1 cellular context compared by ENCODE assay signal in the genomic region with DNA sequence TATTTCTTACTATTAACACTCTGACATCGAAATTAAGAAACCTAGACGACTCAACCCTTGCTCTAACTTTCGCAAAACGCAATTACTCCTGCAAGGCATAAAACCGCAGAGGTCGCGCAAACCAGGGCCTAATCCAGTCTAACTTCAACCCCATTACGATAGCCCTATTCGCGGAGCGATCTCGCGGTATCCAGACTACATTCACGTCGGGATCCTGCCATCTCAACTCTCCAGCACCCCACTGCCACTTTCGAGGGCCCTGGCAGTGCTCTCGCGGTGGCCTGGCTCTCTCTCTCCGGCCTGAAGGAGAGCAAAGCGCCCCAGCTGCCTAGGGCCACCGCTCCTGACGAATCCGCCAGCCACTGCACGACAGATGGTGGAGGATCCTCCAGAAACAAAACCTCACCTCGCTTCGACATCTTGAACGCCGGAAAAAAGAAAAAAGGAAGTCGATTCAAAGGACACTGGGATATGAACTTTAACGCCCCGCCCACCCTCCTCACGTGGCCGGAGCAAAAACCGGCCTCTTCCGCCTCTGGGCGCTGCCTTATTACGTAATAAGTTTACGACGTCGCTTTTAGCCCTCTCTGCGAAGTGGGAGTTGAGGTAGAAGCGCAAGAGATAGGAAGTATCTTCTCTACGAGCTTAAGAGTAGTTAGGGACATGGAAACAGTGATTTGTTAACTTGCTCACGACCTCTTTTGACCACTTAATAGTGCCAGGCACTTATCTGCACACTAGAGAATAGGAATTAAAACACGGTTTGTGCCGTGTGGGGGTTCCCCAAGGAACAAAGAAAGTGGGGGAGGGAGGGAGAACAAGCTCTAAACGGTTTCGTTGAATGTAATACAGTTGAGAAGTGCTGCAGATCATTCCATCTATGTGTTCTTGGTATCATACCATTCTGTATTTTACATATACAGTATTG.
TF ChIP-seq lines count a peak whose summit lies in the region.

Gene RPL23 (minus strand): TSS at position 430 of the 928 bp plus-strand sequence. CDS start 11 bp downstream, at position 419.

TF ChIP-seq in K562, 482 proteins besides CTCF, POLR2A, EP300 and RAD21 (continued from another document and continues in another):
- TF ChIP-seq, protein P1, sequence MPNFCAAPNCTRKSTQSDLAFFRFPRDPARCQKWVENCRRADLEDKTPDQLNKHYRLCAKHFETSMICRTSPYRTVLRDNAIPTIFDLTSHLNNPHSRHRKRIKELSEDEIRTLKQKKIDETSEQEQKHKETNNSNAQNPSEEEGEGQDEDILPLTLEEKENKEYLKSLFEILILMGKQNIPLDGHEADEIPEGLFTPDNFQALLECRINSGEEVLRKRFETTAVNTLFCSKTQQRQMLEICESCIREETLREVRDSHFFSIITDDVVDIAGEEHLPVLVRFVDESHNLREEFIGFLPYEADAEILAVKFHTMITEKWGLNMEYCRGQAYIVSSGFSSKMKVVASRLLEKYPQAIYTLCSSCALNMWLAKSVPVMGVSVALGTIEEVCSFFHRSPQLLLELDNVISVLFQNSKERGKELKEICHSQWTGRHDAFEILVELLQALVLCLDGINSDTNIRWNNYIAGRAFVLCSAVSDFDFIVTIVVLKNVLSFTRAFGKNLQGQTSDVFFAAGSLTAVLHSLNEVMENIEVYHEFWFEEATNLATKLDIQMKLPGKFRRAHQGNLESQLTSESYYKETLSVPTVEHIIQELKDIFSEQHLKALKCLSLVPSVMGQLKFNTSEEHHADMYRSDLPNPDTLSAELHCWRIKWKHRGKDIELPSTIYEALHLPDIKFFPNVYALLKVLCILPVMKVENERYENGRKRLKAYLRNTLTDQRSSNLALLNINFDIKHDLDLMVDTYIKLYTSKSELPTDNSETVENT (CRISPR knock-in tag; IDR thresholded peaks at IDR 0.05) = no peak
- peak; percentile 97 for TF ChIP-seq TAF1 (IDR thresholded peaks at IDR 0.05; ENCODE audit: control insufficient read depth, extremely low read depth, insufficient read depth, low read length, severe bottlenecking)
- no peak for TF ChIP-seq ZNF124 (CRISPR knock-in tag; IDR thresholded peaks at IDR 0.05)
- peak; percentile 15; the same call in 1 of the 2 replicates for TF ChIP-seq ZNF384 (IDR thresholded peaks at IDR 0.05; ENCODE audit: low read depth, low read length)
- TF ChIP-seq PHF8 (IDR thresholded peaks at IDR 0.05; ENCODE audit: borderline replicate concordance, low read length) = peak; percentile 97
- TF ChIP-seq, protein P2, sequence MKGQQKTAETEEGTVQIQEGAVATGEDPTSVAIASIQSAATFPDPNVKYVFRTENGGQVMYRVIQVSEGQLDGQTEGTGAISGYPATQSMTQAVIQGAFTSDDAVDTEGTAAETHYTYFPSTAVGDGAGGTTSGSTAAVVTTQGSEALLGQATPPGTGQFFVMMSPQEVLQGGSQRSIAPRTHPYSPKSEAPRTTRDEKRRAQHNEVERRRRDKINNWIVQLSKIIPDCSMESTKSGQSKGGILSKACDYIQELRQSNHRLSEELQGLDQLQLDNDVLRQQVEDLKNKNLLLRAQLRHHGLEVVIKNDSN (CRISPR knock-in tag; IDR thresholded peaks at IDR 0.05) = peak; percentile 97
- TF ChIP-seq FOSL1 (tag; conservative IDR thresholded peaks at IDR 0.05) = 0 out of 2 replicates have a peak, but pooled peaks have one; percentile 40
- 0 out of 2 replicates have a peak, but pooled peaks have one; percentile 19 for TF ChIP-seq ZNF740 (CRISPR knock-in tag; IDR thresholded peaks at IDR 0.05)
- TF ChIP-seq ZNF740 (tag; IDR thresholded peaks at IDR 0.05) = 0 out of 4 replicates have a peak, but pooled peaks of 1 of the 2 experiments have one; percentile 39
- no peak for TF ChIP-seq TAL1 (IDR thresholded peaks at IDR 0.05)
- TF ChIP-seq ZNF24 (IDR thresholded peaks at IDR 0.05) = no peak
- TF ChIP-seq, protein P3, sequence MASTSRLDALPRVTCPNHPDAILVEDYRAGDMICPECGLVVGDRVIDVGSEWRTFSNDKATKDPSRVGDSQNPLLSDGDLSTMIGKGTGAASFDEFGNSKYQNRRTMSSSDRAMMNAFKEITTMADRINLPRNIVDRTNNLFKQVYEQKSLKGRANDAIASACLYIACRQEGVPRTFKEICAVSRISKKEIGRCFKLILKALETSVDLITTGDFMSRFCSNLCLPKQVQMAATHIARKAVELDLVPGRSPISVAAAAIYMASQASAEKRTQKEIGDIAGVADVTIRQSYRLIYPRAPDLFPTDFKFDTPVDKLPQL (IDR thresholded peaks at IDR 0.05; ENCODE audit: extremely low read depth, insufficient read length) = peak; percentile 88
- peak; percentile 44 to 51; a peak in 2 of 4 replicates for TF ChIP-seq NRF1 (conservative IDR thresholded peaks at IDR 0.05 in 1 of 2, IDR thresholded peaks at IDR 0.05 in 1 of 2)
- TF ChIP-seq ZNF780A (CRISPR knock-in tag; IDR thresholded peaks at IDR 0.05) = no peak
- peak; percentile 80 for TF ChIP-seq SAP30 (IDR thresholded peaks at IDR 0.05; ENCODE audit: borderline replicate concordance, insufficient read depth, low read depth, low read length, poor library complexity, severe bottlenecking)
- TF ChIP-seq FOXJ3 (CRISPR knock-in tag; IDR thresholded peaks at IDR 0.05) = no peak
- TF ChIP-seq ADNP (tag; IDR thresholded peaks at IDR 0.05) = no peak
- TF ChIP-seq MXI1 (IDR thresholded peaks at IDR 0.05; ENCODE audit: low read depth, low read length) = peak; percentile 90
- TF ChIP-seq ZNF41 (CRISPR knock-in tag; conservative IDR thresholded peaks at IDR 0.05) = no peak
- TF ChIP-seq, protein P4, sequence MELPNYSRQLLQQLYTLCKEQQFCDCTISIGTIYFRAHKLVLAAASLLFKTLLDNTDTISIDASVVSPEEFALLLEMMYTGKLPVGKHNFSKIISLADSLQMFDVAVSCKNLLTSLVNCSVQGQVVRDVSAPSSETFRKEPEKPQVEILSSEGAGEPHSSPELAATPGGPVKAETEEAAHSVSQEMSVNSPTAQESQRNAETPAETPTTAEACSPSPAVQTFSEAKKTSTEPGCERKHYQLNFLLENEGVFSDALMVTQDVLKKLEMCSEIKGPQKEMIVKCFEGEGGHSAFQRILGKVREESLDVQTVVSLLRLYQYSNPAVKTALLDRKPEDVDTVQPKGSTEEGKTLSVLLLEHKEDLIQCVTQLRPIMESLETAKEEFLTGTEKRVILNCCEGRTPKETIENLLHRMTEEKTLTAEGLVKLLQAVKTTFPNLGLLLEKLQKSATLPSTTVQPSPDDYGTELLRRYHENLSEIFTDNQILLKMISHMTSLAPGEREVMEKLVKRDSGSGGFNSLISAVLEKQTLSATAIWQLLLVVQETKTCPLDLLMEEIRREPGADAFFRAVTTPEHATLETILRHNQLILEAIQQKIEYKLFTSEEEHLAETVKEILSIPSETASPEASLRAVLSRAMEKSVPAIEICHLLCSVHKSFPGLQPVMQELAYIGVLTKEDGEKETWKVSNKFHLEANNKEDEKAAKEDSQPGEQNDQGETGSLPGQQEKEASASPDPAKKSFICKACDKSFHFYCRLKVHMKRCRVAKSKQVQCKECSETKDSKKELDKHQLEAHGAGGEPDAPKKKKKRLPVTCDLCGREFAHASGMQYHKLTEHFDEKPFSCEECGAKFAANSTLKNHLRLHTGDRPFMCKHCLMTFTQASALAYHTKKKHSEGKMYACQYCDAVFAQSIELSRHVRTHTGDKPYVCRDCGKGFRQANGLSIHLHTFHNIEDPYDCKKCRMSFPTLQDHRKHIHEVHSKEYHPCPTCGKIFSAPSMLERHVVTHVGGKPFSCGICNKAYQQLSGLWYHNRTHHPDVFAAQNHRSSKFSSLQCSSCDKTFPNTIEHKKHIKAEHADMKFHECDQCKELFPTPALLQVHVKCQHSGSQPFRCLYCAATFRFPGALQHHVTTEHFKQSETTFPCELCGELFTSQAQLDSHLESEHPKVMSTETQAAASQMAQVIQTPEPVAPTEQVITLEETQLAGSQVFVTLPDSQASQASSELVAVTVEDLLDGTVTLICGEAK (IDR thresholded peaks at IDR 0.05) = peak; percentile 80
- TF ChIP-seq, protein P4 (CRISPR knock-in tag; IDR thresholded peaks at IDR 0.05) = no peak
- TF ChIP-seq HCFC1 (IDR thresholded peaks at IDR 0.05; ENCODE audit: low read depth, low read length) = peak; percentile 83
- TF ChIP-seq, protein P5, sequence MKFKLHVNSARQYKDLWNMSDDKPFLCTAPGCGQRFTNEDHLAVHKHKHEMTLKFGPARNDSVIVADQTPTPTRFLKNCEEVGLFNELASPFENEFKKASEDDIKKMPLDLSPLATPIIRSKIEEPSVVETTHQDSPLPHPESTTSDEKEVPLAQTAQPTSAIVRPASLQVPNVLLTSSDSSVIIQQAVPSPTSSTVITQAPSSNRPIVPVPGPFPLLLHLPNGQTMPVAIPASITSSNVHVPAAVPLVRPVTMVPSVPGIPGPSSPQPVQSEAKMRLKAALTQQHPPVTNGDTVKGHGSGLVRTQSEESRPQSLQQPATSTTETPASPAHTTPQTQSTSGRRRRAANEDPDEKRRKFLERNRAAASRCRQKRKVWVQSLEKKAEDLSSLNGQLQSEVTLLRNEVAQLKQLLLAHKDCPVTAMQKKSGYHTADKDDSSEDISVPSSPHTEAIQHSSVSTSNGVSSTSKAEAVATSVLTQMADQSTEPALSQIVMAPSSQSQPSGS (CRISPR knock-in tag; IDR thresholded peaks at IDR 0.05) = no peak
- peak; percentile 97 for TF ChIP-seq RBBP5 (IDR thresholded peaks at IDR 0.05; ENCODE audit: borderline replicate concordance, insufficient read depth, low read length, poor library complexity, severe bottlenecking)
- TF ChIP-seq ZNF143 (CRISPR knock-in tag; IDR thresholded peaks at IDR 0.05) = peak; percentile 50; the same call in 1 of the 2 replicates
- TF ChIP-seq NR2C1 (IDR thresholded peaks at IDR 0.05) = peak; percentile 84
- TF ChIP-seq NR2C1 (tag; IDR thresholded peaks at IDR 0.05) = peak; percentile 86
- TF ChIP-seq TSHZ1 (CRISPR knock-in tag; IDR thresholded peaks at IDR 0.05) = no peak
- no peak for TF ChIP-seq HOXB6 (CRISPR knock-in tag; IDR thresholded peaks at IDR 0.05; ENCODE audit: borderline replicate concordance)
- TF ChIP-seq SRSF3 (IDR thresholded peaks at IDR 0.05; ENCODE audit: insufficient read depth, low read length) = no peak
- no peak for TF ChIP-seq NCOA6 (IDR thresholded peaks at IDR 0.05)
- TF ChIP-seq ZBTB8A (IDR thresholded peaks at IDR 0.05; ENCODE audit: partially characterized antibody) = no peak
- no peak for TF ChIP-seq CCAR2 (IDR thresholded peaks at IDR 0.05; ENCODE audit: low read depth, low read length)
- TF ChIP-seq, protein P6, sequence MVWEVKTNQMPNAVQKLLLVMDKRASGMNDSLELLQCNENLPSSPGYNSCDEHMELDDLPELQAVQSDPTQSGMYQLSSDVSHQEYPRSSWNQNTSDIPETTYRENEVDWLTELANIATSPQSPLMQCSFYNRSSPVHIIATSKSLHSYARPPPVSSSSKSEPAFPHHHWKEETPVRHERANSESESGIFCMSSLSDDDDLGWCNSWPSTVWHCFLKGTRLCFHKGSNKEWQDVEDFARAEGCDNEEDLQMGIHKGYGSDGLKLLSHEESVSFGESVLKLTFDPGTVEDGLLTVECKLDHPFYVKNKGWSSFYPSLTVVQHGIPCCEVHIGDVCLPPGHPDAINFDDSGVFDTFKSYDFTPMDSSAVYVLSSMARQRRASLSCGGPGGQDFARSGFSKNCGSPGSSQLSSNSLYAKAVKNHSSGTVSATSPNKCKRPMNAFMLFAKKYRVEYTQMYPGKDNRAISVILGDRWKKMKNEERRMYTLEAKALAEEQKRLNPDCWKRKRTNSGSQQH (CRISPR knock-in tag; IDR thresholded peaks at IDR 0.05) = peak; percentile 78
